Comparison of ENCODE assay signal across 1 cellular context in the genomic region with DNA sequence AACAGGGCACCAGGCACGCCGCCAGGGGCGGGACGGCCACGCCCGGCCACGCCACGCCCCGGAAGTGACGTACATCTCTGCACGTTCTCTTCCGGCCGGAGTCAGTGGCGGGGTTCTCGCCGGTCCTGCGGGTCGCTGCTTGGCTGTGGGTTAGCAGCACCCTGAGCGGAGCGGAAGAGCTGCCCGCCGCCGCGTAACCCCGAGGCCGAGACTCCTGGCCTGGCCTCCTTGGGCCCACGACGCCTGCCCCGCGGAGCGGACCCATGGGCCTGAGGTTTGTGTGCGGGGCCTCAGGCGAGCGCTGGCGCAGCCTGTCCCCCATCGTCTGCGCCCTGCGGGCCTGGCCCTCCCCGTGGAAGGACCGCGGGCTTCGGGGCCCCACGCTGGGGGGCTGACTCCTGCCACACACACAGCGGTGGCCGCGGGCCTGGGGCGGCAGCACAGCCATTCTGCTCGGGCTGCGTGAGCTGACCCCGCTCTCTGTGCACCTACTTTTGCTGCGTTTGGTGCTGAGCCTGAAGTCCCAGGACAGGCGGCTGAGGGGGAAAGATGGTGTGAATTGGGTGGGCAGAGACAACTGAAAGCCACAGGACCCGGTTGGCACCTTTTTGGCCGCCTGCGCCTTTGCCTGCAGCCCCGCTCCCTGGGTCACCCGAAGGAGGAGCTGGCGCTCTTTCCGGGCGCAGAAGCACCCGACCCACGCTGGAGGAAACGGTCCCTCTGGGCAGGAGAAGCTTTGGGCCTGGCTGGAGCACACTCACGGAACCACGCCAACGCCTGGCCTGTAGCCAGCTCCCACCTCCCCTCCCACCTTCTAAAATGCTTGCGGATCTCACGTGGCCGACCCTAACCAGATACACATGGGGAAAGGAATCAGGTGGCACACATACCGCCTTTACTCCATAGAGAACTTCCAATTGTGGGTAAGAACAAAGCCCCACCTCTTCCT.
TF ChIP-seq lines count a peak whose summit lies in the region.

No MANE protein-coding gene starts in this region.

TF ChIP-seq in K562, 482 proteins besides CTCF, POLR2A, EP300 and RAD21 (continued from another document and continues in another):
- TF ChIP-seq, protein P1, sequence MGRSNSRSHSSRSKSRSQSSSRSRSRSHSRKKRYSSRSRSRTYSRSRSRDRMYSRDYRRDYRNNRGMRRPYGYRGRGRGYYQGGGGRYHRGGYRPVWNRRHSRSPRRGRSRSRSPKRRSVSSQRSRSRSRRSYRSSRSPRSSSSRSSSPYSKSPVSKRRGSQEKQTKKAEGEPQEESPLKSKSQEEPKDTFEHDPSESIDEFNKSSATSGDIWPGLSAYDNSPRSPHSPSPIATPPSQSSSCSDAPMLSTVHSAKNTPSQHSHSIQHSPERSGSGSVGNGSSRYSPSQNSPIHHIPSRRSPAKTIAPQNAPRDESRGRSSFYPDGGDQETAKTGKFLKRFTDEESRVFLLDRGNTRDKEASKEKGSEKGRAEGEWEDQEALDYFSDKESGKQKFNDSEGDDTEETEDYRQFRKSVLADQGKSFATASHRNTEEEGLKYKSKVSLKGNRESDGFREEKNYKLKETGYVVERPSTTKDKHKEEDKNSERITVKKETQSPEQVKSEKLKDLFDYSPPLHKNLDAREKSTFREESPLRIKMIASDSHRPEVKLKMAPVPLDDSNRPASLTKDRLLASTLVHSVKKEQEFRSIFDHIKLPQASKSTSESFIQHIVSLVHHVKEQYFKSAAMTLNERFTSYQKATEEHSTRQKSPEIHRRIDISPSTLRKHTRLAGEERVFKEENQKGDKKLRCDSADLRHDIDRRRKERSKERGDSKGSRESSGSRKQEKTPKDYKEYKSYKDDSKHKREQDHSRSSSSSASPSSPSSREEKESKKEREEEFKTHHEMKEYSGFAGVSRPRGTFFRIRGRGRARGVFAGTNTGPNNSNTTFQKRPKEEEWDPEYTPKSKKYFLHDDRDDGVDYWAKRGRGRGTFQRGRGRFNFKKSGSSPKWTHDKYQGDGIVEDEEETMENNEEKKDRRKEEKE (IDR thresholded peaks at IDR 0.05; ENCODE audit: borderline replicate concordance in 1 of 2, control insufficient read depth in 1 of 2, low read depth in 2 of 2, low read length in 1 of 2): no peak
- no peak for TF ChIP-seq SREBF2 (CRISPR knock-in tag; IDR thresholded peaks at IDR 0.05)
- TF ChIP-seq, protein P2, sequence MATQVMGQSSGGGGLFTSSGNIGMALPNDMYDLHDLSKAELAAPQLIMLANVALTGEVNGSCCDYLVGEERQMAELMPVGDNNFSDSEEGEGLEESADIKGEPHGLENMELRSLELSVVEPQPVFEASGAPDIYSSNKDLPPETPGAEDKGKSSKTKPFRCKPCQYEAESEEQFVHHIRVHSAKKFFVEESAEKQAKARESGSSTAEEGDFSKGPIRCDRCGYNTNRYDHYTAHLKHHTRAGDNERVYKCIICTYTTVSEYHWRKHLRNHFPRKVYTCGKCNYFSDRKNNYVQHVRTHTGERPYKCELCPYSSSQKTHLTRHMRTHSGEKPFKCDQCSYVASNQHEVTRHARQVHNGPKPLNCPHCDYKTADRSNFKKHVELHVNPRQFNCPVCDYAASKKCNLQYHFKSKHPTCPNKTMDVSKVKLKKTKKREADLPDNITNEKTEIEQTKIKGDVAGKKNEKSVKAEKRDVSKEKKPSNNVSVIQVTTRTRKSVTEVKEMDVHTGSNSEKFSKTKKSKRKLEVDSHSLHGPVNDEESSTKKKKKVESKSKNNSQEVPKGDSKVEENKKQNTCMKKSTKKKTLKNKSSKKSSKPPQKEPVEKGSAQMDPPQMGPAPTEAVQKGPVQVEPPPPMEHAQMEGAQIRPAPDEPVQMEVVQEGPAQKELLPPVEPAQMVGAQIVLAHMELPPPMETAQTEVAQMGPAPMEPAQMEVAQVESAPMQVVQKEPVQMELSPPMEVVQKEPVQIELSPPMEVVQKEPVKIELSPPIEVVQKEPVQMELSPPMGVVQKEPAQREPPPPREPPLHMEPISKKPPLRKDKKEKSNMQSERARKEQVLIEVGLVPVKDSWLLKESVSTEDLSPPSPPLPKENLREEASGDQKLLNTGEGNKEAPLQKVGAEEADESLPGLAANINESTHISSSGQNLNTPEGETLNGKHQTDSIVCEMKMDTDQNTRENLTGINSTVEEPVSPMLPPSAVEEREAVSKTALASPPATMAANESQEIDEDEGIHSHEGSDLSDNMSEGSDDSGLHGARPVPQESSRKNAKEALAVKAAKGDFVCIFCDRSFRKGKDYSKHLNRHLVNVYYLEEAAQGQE (CRISPR knock-in tag; IDR thresholded peaks at IDR 0.05; ENCODE audit: low read depth): peak; percentile 64; the same call in 1 of the 2 replicates
- peak; percentile 85 for TF ChIP-seq SP1 (CRISPR knock-in tag; IDR thresholded peaks at IDR 0.05)
- no peak for TF ChIP-seq BMI1 (IDR thresholded peaks at IDR 0.05; ENCODE audit: low read length)
- TF ChIP-seq, protein P3, sequence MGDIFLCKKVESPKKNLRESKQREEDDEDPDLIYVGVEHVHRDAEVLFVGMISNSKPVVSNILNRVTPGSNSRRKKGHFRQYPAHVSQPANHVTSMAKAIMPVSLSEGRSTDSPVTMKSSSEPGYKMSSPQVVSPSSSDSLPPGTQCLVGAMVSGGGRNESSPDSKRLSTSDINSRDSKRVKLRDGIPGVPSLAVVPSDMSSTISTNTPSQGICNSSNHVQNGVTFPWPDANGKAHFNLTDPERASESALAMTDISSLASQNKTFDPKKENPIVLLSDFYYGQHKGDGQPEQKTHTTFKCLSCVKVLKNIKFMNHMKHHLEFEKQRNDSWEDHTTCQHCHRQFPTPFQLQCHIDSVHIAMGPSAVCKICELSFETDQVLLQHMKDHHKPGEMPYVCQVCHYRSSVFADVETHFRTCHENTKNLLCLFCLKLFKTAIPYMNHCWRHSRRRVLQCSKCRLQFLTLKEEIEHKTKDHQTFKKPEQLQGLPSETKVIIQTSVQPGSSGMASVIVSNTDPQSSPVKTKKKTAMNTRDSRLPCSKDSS (IDR thresholded peaks at IDR 0.05; ENCODE audit: low read depth, partially characterized antibody): no peak
- TF ChIP-seq ZNF347 (CRISPR knock-in tag; IDR thresholded peaks at IDR 0.05; ENCODE audit: low read depth): no peak
- TF ChIP-seq EHMT2 (IDR thresholded peaks at IDR 0.05): no peak
- no peak for TF ChIP-seq TOE1 (IDR thresholded peaks at IDR 0.05; ENCODE audit: borderline replicate concordance)
- no peak for TF ChIP-seq TOE1 (CRISPR knock-in tag; IDR thresholded peaks at IDR 0.05; ENCODE audit: borderline replicate concordance, low read depth)
- TF ChIP-seq RB1 (IDR thresholded peaks at IDR 0.05; ENCODE audit: low read depth): peak; percentile 78
- TF ChIP-seq PHF20 (IDR thresholded peaks at IDR 0.05; ENCODE audit: partially characterized antibody): peak; percentile 78
- TF ChIP-seq MTA3 (IDR thresholded peaks at IDR 0.05; ENCODE audit: borderline replicate concordance): peak; percentile 33; the same call in 1 of the 2 replicates
- TF ChIP-seq, protein P4, sequence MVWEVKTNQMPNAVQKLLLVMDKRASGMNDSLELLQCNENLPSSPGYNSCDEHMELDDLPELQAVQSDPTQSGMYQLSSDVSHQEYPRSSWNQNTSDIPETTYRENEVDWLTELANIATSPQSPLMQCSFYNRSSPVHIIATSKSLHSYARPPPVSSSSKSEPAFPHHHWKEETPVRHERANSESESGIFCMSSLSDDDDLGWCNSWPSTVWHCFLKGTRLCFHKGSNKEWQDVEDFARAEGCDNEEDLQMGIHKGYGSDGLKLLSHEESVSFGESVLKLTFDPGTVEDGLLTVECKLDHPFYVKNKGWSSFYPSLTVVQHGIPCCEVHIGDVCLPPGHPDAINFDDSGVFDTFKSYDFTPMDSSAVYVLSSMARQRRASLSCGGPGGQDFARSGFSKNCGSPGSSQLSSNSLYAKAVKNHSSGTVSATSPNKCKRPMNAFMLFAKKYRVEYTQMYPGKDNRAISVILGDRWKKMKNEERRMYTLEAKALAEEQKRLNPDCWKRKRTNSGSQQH (CRISPR knock-in tag; IDR thresholded peaks at IDR 0.05): no peak
- peak; percentile 67 for TF ChIP-seq ETV1 (tag; conservative IDR thresholded peaks at IDR 0.05; ENCODE audit: low read depth)
- no peak for TF ChIP-seq EZH2 (IDR thresholded peaks at IDR 0.05; ENCODE audit: borderline replicate concordance, low read depth, low read length)
- peak; percentile 43 to 58; a peak in 2 of 4 replicates for TF ChIP-seq MAZ (CRISPR knock-in tag; conservative IDR thresholded peaks at IDR 0.05 in 1 of 2, IDR thresholded peaks at IDR 0.05 in 1 of 2)
- TF ChIP-seq FOXK1 (CRISPR knock-in tag; IDR thresholded peaks at IDR 0.05; ENCODE audit: borderline replicate concordance): no peak
- TF ChIP-seq ZNF77 (CRISPR knock-in tag; IDR thresholded peaks at IDR 0.05): no peak
- no peak for TF ChIP-seq PPARD (CRISPR knock-in tag; IDR thresholded peaks at IDR 0.05)
- peak; percentile 28; the same call in 1 of the 2 replicates for TF ChIP-seq JUN (IDR thresholded peaks at IDR 0.05; ENCODE audit: borderline replicate concordance, low read depth, low read length)
- no peak for TF ChIP-seq JUN (CRISPR knock-in tag; IDR thresholded peaks at IDR 0.05; ENCODE audit: borderline replicate concordance)
- TF ChIP-seq RBM22 (IDR thresholded peaks at IDR 0.05; ENCODE audit: low read depth, low read length, poor library complexity, severe bottlenecking): peak; percentile 63
- TF ChIP-seq HNRNPLL (IDR thresholded peaks at IDR 0.05; ENCODE audit: low read depth, low read length, poor library complexity, severe bottlenecking): no peak
- TF ChIP-seq DMBX1 (CRISPR knock-in tag; IDR thresholded peaks at IDR 0.05; ENCODE audit: borderline replicate concordance): no peak
- peak; percentile 82 for TF ChIP-seq CREB1 (IDR thresholded peaks at IDR 0.05)
- TF ChIP-seq CREB1 (CRISPR knock-in tag; IDR thresholded peaks at IDR 0.05): peak; percentile 93
- TF ChIP-seq, protein P5, sequence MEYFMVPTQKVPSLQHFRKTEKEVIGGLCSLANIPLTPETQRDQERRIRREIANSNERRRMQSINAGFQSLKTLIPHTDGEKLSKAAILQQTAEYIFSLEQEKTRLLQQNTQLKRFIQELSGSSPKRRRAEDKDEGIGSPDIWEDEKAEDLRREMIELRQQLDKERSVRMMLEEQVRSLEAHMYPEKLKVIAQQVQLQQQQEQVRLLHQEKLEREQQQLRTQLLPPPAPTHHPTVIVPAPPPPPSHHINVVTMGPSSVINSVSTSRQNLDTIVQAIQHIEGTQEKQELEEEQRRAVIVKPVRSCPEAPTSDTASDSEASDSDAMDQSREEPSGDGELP (CRISPR knock-in tag; IDR thresholded peaks at IDR 0.05; ENCODE audit: borderline replicate concordance): peak; percentile 49; the same call in 1 of the 2 replicates
- TF ChIP-seq TAL1 (IDR thresholded peaks at IDR 0.05): no peak
- no peak for TF ChIP-seq HEY1 (CRISPR knock-in tag; IDR thresholded peaks at IDR 0.05; ENCODE audit: borderline replicate concordance)
- TF ChIP-seq, protein P6, sequence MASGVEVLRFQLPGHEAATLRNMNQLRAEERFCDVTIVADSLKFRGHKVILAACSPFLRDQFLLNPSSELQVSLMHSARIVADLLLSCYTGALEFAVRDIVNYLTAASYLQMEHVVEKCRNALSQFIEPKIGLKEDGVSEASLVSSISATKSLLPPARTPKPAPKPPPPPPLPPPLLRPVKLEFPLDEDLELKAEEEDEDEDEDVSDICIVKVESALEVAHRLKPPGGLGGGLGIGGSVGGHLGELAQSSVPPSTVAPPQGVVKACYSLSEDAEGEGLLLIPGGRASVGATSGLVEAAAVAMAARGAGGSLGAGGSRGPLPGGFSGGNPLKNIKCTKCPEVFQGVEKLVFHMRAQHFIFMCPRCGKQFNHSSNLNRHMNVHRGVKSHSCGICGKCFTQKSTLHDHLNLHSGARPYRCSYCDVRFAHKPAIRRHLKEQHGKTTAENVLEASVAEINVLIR (CRISPR knock-in tag; IDR thresholded peaks at IDR 0.05): peak; percentile 81
- 0 out of 2 replicates have a peak, but pooled peaks have one; percentile 20 for TF ChIP-seq SOX6 (IDR thresholded peaks at IDR 0.05)
- TF ChIP-seq, protein P7, sequence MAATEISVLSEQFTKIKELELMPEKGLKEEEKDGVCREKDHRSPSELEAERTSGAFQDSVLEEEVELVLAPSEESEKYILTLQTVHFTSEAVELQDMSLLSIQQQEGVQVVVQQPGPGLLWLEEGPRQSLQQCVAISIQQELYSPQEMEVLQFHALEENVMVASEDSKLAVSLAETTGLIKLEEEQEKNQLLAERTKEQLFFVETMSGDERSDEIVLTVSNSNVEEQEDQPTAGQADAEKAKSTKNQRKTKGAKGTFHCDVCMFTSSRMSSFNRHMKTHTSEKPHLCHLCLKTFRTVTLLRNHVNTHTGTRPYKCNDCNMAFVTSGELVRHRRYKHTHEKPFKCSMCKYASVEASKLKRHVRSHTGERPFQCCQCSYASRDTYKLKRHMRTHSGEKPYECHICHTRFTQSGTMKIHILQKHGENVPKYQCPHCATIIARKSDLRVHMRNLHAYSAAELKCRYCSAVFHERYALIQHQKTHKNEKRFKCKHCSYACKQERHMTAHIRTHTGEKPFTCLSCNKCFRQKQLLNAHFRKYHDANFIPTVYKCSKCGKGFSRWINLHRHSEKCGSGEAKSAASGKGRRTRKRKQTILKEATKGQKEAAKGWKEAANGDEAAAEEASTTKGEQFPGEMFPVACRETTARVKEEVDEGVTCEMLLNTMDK (IDR thresholded peaks at IDR 0.05; ENCODE audit: borderline replicate concordance, insufficient read depth, low read depth, low read length, poor library complexity, severe bottlenecking): no peak
- TF ChIP-seq, protein P8, sequence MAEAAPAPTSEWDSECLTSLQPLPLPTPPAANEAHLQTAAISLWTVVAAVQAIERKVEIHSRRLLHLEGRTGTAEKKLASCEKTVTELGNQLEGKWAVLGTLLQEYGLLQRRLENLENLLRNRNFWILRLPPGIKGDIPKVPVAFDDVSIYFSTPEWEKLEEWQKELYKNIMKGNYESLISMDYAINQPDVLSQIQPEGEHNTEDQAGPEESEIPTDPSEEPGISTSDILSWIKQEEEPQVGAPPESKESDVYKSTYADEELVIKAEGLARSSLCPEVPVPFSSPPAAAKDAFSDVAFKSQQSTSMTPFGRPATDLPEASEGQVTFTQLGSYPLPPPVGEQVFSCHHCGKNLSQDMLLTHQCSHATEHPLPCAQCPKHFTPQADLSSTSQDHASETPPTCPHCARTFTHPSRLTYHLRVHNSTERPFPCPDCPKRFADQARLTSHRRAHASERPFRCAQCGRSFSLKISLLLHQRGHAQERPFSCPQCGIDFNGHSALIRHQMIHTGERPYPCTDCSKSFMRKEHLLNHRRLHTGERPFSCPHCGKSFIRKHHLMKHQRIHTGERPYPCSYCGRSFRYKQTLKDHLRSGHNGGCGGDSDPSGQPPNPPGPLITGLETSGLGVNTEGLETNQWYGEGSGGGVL (CRISPR knock-in tag; IDR thresholded peaks at IDR 0.05): no peak
- TF ChIP-seq ZNF3 (CRISPR knock-in tag; IDR thresholded peaks at IDR 0.05): no peak
- TF ChIP-seq TCF7L2 (IDR thresholded peaks at IDR 0.05; ENCODE audit: low read depth, low read length): no peak
- no peak for TF ChIP-seq GTF2F1 (IDR thresholded peaks at IDR 0.05; ENCODE audit: low read depth, low read length)
- no peak for TF ChIP-seq ATF1 (CRISPR knock-in tag; IDR thresholded peaks at IDR 0.05)
- peak; percentile 91 for TF ChIP-seq ATF1 (tag; IDR thresholded peaks at IDR 0.05)
- TF ChIP-seq RFX5 (IDR thresholded peaks at IDR 0.05; ENCODE audit: low read depth, low read length): no peak
- TF ChIP-seq KLF1 (tag; IDR thresholded peaks at IDR 0.05): peak; percentile 87
- TF ChIP-seq HDAC1 (IDR thresholded peaks at IDR 0.05): peak in 1 of 2 experiments; percentile 89; a peak in 2 of 4 replicates
- no peak for TF ChIP-seq FOXM1 (IDR thresholded peaks at IDR 0.05; ENCODE audit: low read depth)
- 0 out of 2 replicates have a peak, but pooled peaks have one; percentile 27 for TF ChIP-seq FOXM1 (CRISPR knock-in tag; IDR thresholded peaks at IDR 0.05; ENCODE audit: low read depth)
- peak; percentile 55; the same call in 1 of the 2 replicates for TF ChIP-seq HNRNPL (IDR thresholded peaks at IDR 0.05; ENCODE audit: low read depth, low read length)
